In the genomic region with DNA sequence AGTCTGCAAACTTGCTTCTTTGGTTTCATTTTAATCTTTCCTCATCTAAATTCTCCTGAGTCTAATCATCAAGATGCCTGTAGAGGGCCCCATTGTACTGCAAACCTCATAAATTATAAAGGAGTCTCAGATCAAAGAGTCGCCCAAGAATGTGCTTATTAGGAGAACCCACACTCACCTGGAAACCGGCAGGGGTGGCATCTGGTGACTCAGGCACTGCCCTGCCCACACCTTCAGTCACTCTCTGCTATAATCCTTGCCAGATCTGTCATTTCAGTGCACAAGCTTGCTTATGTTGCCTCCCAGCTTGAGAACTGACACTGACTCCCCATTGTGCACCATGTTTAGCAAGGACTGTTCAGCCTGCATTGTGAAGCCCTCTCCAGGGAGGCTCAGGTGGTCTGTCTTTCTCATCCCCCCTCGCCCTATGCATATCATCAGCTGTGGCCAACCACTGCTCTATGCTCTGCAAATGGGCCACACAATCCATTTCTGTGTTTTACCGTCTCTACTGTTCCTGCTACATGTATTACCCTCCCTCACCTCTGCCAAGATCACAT, we compare ENCODE assay signal across 9 cellular contexts. TPM values are rescaled to one million over a fixed set of nuclear protein-coding genes. Genes with fewer than 3 reads are reported as not detected.
A peak's percentile ranks its signal among the peaks of the same experiment; 100 is the strongest.
DNase-seq lines count a peak whose midpoint lies in the region; ATAC-seq and TF ChIP-seq lines count a peak whose summit lies in the region.
"Had no signal": no experiment of that assay in that cellular context is flagged by ENCODE, and none has a peak within 500 bp of the region (broad histone marks: within the 10 kb centered on the region; RNA-seq: fewer than 3 reads in every experiment).

No MANE protein-coding gene starts in this region.

- H3K4me3 ChIP-seq in RWPE2 (ENCODE audit: severe bottlenecking) = no peak overlapping the region
- no peak overlapping the region for H3K4me3 ChIP-seq in cardiac fibroblast (replicated peaks in 1 of 2; ENCODE audit: low read depth in 2 of 2, low read length in 2 of 2)
- H3K4me3 ChIP-seq in liver (ENCODE audit: low read depth in 1 of 3, low read length in 3 of 3) = no peak overlapping the region

- TF ChIP-seq CTCF in RWPE2 (IDR thresholded peaks at IDR 0.05; ENCODE audit: poor library complexity, severe bottlenecking) (peak; percentile 87), cardiac fibroblast (IDR thresholded peaks at IDR 0.05; ENCODE audit: low read depth, low read length) (peak; percentile 62), liver (IDR thresholded peaks at IDR 0.05; ENCODE audit: low read depth, low read length, missing input control) (peak; percentile 20)

- peak; percentile 77; the same call in 1 of the 2 replicates for TF ChIP-seq EP300 in Ishikawa (IDR thresholded peaks at IDR 0.05; ENCODE audit: borderline replicate concordance)

- H3K27me3 ChIP-seq in RWPE2 (ENCODE audit: insufficient read depth, poor library complexity, severe bottlenecking) = no peaks in the 10 kb centered on the region
- H3K27me3 ChIP-seq in liver (ENCODE audit: control insufficient read depth in 4 of 4, insufficient read depth in 4 of 4, low read length in 3 of 4) = peaks cover 0 to 3% (median 0%) of the 10 kb centered on the region in 4 donors

- DNase-seq in NCI-H2107 treated with DMSO at 0.1 percent for 48 hours (lab: John Stamatoyannopoulos, UW; ENCODE audit: unreplicated experiment) (peak; percentile 11), NCI-H2107 (lab: John Stamatoyannopoulos, UW) (no peak), RWPE2 (ENCODE audit: low spot score) (peak; percentile 86), cardiac fibroblast (ENCODE audit: low read depth in 2 of 2) (peak; percentile 75 to 83)
- DNase-seq in stimulated activated naive CD8-positive, alpha-beta T cell treated with anti-CD3 and anti-CD28 coated beads, Interleukin-15, Interleukin-2, amounts not matched to agents 100 U/mL and 50 U/mL, for 24 hours = peak; percentile 9

- H3K9ac ChIP-seq in liver (ENCODE audit: low read depth in 1 of 2, low read length in 2 of 2) = no peak overlapping the region

- peak overlapping the region; percentile 33 for H3K27ac ChIP-seq in RWPE2 (ENCODE audit: poor library complexity, severe bottlenecking)
- no peak overlapping the region for H3K27ac ChIP-seq in liver (ENCODE audit: low read depth in 1 of 2, low read length in 2 of 2)

- peak; percentile 83 for TF ChIP-seq RAD21 in Ishikawa (IDR thresholded peaks at IDR 0.05; ENCODE audit: low read depth)
- TF ChIP-seq RAD21 in liver (IDR thresholded peaks at IDR 0.05) = peak; percentile 49 to 56

- H3K36me3 ChIP-seq in RWPE2 (ENCODE audit: low read depth) = peaks cover 17% of the 10 kb centered on the region
- H3K36me3 ChIP-seq in liver (ENCODE audit: control insufficient read depth in 4 of 4, insufficient read depth in 3 of 4, low read depth in 1 of 4, low read length in 3 of 4) = no peaks in the 10 kb centered on the region

- H3K4me1 ChIP-seq in RWPE2 (ENCODE audit: insufficient read depth, poor library complexity, severe bottlenecking) (peaks cover 15% of the 10 kb centered on the region), liver (ENCODE audit: control insufficient read depth in 4 of 4, insufficient read depth in 4 of 4, low read length in 3 of 4) (no peaks in the 10 kb centered on the region)

- ATAC-seq in GM21717 (IDR thresholded peaks at IDR 0.05; ENCODE audit: unreplicated experiment) (peak; percentile 80), RWPE2 (ENCODE audit: low read depth) (peak; percentile 97)
- ATAC-seq in stimulated activated naive CD8-positive, alpha-beta T cell treated with anti-CD3 and anti-CD28 coated beads, Interleukin-15, Interleukin-2, amounts not matched to agents 100 U/mL and 50 U/mL, for 24 hours = peak; percentile 77

- H3K9me3 ChIP-seq in RWPE2 (ENCODE audit: severe bottlenecking) = no peaks in the 10 kb centered on the region
- no peaks in the 10 kb centered on the region for H3K9me3 ChIP-seq in liver (ENCODE audit: control insufficient read depth in 4 of 4, low read length in 3 of 4)

- 48% methylated on average over 4 of the region's 4 CpGs for WGBS in liver

TF ChIP-seq in Ishikawa, 13 proteins besides CTCF, POLR2A, EP300 and RAD21 (continues in another document):
- TF ChIP-seq YY1 (IDR thresholded peaks at IDR 0.05; ENCODE audit: low read depth) (no peak), ZBTB7A (IDR thresholded peaks at IDR 0.05; ENCODE audit: low read depth) (no peak), USF1 (IDR thresholded peaks at IDR 0.05) (no peak), TAF1 (IDR thresholded peaks at IDR 0.05; ENCODE audit: low read depth) (no peak), EGR1 (IDR thresholded peaks at IDR 0.05) (no peak), FOXM1 (IDR thresholded peaks at IDR 0.05; ENCODE audit: borderline replicate concordance, low read depth) (peak; percentile 56; the same call in 1 of the 2 replicates), TEAD4 (IDR thresholded peaks at IDR 0.05) (peak; percentile 79), REST (IDR thresholded peaks at IDR 0.05; ENCODE audit: low read depth) (no peak), TCF12 (IDR thresholded peaks at IDR 0.05; ENCODE audit: low read depth) (peak; percentile 82)

TF ChIP-seq in liver, 16 proteins besides CTCF, POLR2A, EP300 and RAD21:
- TF ChIP-seq EGR1 (IDR thresholded peaks at IDR 0.05; ENCODE audit: low read depth in 2 of 2) (no peak), RXRA (IDR thresholded peaks at IDR 0.05) (no peak), YY1 (IDR thresholded peaks at IDR 0.05) (no peak), SP1 (IDR thresholded peaks at IDR 0.05) (no peak), GABPA (IDR thresholded peaks at IDR 0.05 in 1 of 2, conservative IDR thresholded peaks at IDR 0.05 in 1 of 2) (no peak), REST (IDR thresholded peaks at IDR 0.05) (no peak), HNF4G (IDR thresholded peaks at IDR 0.05) (no peak), MAX (IDR thresholded peaks at IDR 0.05) (no peak), TAF1 (conservative IDR thresholded peaks at IDR 0.05) (no peak), NR2F2 (IDR thresholded peaks at IDR 0.05) (no peak), ZBTB33 (IDR thresholded peaks at IDR 0.05) (no peak), FOXA2 (IDR thresholded peaks at IDR 0.05) (no peak), JUND (IDR thresholded peaks at IDR 0.05) (no peak), FOXA1 (IDR thresholded peaks at IDR 0.05) (no peak), ATF3 (IDR thresholded peaks at IDR 0.05) (no peak)
TF ChIP-seq in liver: peak in this region for 0.

RNA-seq across cellular contexts. Expression of gene EPGN, which starts 12.4 kb away (rescaled TPM):
- total RNA-seq in liver = under 1 TPM; 0.09 to 0.75 TPM
- not detected for polyA plus RNA-seq in liver
- total RNA-seq: CD8-positive, alpha-beta memory T cell had no signal
- polyA plus RNA-seq: CD8-positive, alpha-beta memory T cell had no signal

RNA-seq across cellular contexts. Expression of gene EREG, which starts 44.3 kb away (rescaled TPM):
- under 1 TPM in 1 of 2 donors, not detected in 1; 0.51 TPM for total RNA-seq in liver
- not detected for polyA plus RNA-seq in liver
- total RNA-seq: CD8-positive, alpha-beta memory T cell had no signal
- polyA plus RNA-seq: CD8-positive, alpha-beta memory T cell had no signal

Comparison
In these comparisons a context has a peak if more than half of its experiments do, and no peak if none do; other contexts are left out.
1. CTCF ChIP-seq: peak in every context shown above with its lines; median percentile 87 in RWPE2; 62 in cardiac fibroblast; 20 in liver.